ENCODE assay signal across 12 cellular contexts in genomic region chr9:33868430-33869000, GRCh38. TPM values are rescaled to one million over a fixed set of nuclear protein-coding genes. Genes with fewer than 3 reads are reported as not detected.
DNase-seq lines count a peak whose midpoint lies in the region; TF ChIP-seq lines count a peak whose summit lies in the region.
"Had no signal": no experiment of that assay in that cellular context is flagged by ENCODE, and none has a peak within 500 bp of the region (broad histone marks: within the 10 kb centered on the region; RNA-seq: fewer than 3 reads in every experiment).

No MANE protein-coding gene starts in this region.

- no peak overlapping the region for H3K4me3 ChIP-seq in prostate gland
- H3K4me3 ChIP-seq in A673 (ENCODE audit: low read depth, low read length, poor library complexity, severe bottlenecking): no peak overlapping the region
- H3K4me3 ChIP-seq: BLaER1 treated with 17β-estradiol and CSF1 and Interleukin-3, amounts not matched to agents 10 nM and 100 nM had no signal

- POLR2A ChIA-PET in A673 (lab: Charles Lee; ENCODE audit: low non-redundant PET): interaction anchor here (1.2 kb wide), 1 partner anchor 135 kb away, joined by 5 read pairs; no protein-coding TSS in a partner anchor

- 31% methylated on average over 3 of the region's 3 CpGs for WGBS in prostate gland

- DNase-seq in Ammon's horn (ENCODE audit: low spot score): peak; percentile 15
- DNase-seq in fibroblast of the conjunctiva (ENCODE audit: low read depth): peak; percentile 68
- DNase-seq in prostate gland (ENCODE audit: low spot score): no peak
- no peak for DNase-seq in central memory CD4-positive, alpha-beta T cell
- DNase-seq in NCI-H526 (lab: John Stamatoyannopoulos, UW): no peak
- DNase-seq in KG1 (lab: John Stamatoyannopoulos, UW): no peak
- DNase-seq in A673 (ENCODE audit: low spot score): no peak
- DNase-seq: activated CD8-positive, alpha-beta memory T cell treated with anti-CD3 and anti-CD28 coated beads, Interleukin-2, amount 50 U/mL, for 4 hours; effector CD8-positive, alpha-beta T cell; NCI-H2029 treated with DMSO at 0.1 percent for 48 hours had no signal

- no peak for TF ChIP-seq POLR2A in prostate gland (IDR thresholded peaks at IDR 0.05)

- intact Hi-C loops in prostate gland (cut with DNase I) (no loop called here), A673 (cut with micrococcal nuclease; ENCODE audit: unreplicated experiment) (no loop called here)

- H3K27me3 ChIP-seq in prostate gland (replicated peaks; ENCODE audit: insufficient read depth): no peaks in the 10 kb centered on the region
- H3K27me3 ChIP-seq in A673 (replicated peaks; ENCODE audit: insufficient read depth, low read depth, low read length, poor library complexity): no peaks in the 10 kb centered on the region
- H3K27me3 ChIP-seq: BLaER1 treated with 17β-estradiol and CSF1 and Interleukin-3, amounts not matched to agents 10 nM and 100 nM had no signal

- H3K36me3 ChIP-seq in prostate gland (no peaks in the 10 kb centered on the region), A673 (ENCODE audit: insufficient read depth, low read length, poor library complexity, severe bottlenecking) (peaks cover 3% of the 10 kb centered on the region)

- BruUV-seq in A673 (replicated peaks; lab: Mats Ljungman, UMichigan): no TSS peak

- H3K4me1 ChIP-seq in prostate gland (replicated peaks): peaks cover 11% of the 10 kb centered on the region
- peaks cover 14% of the 10 kb centered on the region for H3K4me1 ChIP-seq in A673 (ENCODE audit: insufficient read depth, low read length, poor library complexity, severe bottlenecking)

- no peaks in the 10 kb centered on the region for H3K9me3 ChIP-seq in prostate gland
- H3K9me3 ChIP-seq in A673 (ENCODE audit: low read depth, low read length, poor library complexity, severe bottlenecking): no peaks in the 10 kb centered on the region

- CTCF ChIA-PET in A673 (lab: Charles Lee): no interaction called here

- H3K27ac ChIP-seq in VCaP (peak overlapping the region; percentile 42), prostate gland (peak overlapping the region; percentile 36 to 52), A673 (ENCODE audit: low read depth, low read length, poor library complexity, severe bottlenecking) (no peak overlapping the region)

- no peak for TF ChIP-seq CTCF in VCaP (conservative IDR thresholded peaks at IDR 0.05)
- TF ChIP-seq CTCF in prostate gland (IDR thresholded peaks at IDR 0.05): no peak
- no peak for TF ChIP-seq CTCF in A673 (conservative IDR thresholded peaks at IDR 0.05; ENCODE audit: low read depth, low read length)

RNA-seq across cellular contexts. Expression of gene UBE2R2, which starts 51.6 kb away (rescaled TPM):
- 10 to 100 TPM; 25.6 to 42.7 TPM for total RNA-seq in prostate gland
- 49.2 and 51.2 TPM in 2 replicates for total RNA-seq in A673 (2021)

Comparison
In these comparisons a context has a peak if more than half of its experiments do, and no peak if none do; other contexts are left out.
1. DNase-seq: peak in Ammon's horn (single experiment) and fibroblast of the conjunctiva (single experiment); none in prostate gland (single experiment), central memory CD4-positive, alpha-beta T cell (single experiment), NCI-H526 (0 of 2), KG1 (single experiment) and A673 (single experiment).